15 cellular contexts compared by ENCODE assay signal in genomic region chr13:113903361-113903760, GRCh38. TPM values are rescaled to one million over a fixed set of nuclear protein-coding genes. Genes with fewer than 3 reads are reported as not detected.
A peak's percentile ranks its signal among the peaks of the same experiment; 100 is the strongest.
DNase-seq lines count a peak whose midpoint lies in the region; ATAC-seq and TF ChIP-seq lines count a peak whose summit lies in the region.
"Had no signal": no experiment of that assay in that cellular context is flagged by ENCODE, and none has a peak within 500 bp of the region (broad histone marks: within the 10 kb centered on the region; RNA-seq: fewer than 3 reads in every experiment).

No MANE protein-coding gene starts in this region.

- TF ChIP-seq EP300 in stomach (IDR thresholded peaks at IDR 0.05), result no peak

- TF ChIP-seq CTCF in fibroblast of the aortic adventitia (IDR thresholded peaks at IDR 0.05; ENCODE audit: insufficient read depth, low read length), result no peak
- no peak for TF ChIP-seq CTCF in stomach (IDR thresholded peaks at IDR 0.05)
- TF ChIP-seq CTCF in BE2C (IDR thresholded peaks at IDR 0.05; ENCODE audit: low read depth, low read length), result no peak

- 64 to 85% (median 72%) methylated on average over 6 of the region's 6 CpGs for WGBS in stomach, 5 donors

- no peak for ATAC-seq in HG02870 (IDR thresholded peaks at IDR 0.05; ENCODE audit: unreplicated experiment)
- ATAC-seq in HG02623 (IDR thresholded peaks at IDR 0.05; ENCODE audit: unreplicated experiment), result no peak
- no peak for ATAC-seq in GM19467 (IDR thresholded peaks at IDR 0.05; ENCODE audit: unreplicated experiment)

- H3K27me3 ChIP-seq in SJSA1 (replicated peaks), result no peaks in the 10 kb centered on the region
- peaks cover 0 to 7% (median 0%) of the 10 kb centered on the region in 3 donors for H3K27me3 ChIP-seq in stomach
- peaks cover 8% of the 10 kb centered on the region for H3K27me3 ChIP-seq in BE2C
- H3K27me3 ChIP-seq: gastrocnemius medialis had no signal

- DNase-seq in GM04503 (ENCODE audit: low read depth) (peak; percentile 86), SJSA1 (ENCODE audit: low read depth in 1 of 2, low spot score in 2 of 2) (peak; percentile 96 to 99), fibroblast of the aortic adventitia (ENCODE audit: low read depth) (peak; percentile 68), stomach (peak; percentile 25), BE2C (no peak)
- DNase-seq: amygdala; CD4-positive, alpha-beta memory T cell; gastrocnemius medialis; NCI-H146; stimulated activated CD4-positive, alpha-beta T cell treated with anti-CD3 and anti-CD28 coated beads, Interleukin-2, amount 100 ng/mL, for 48 hours had no signal

- peak overlapping the region; percentile 88 for H3K27ac ChIP-seq in SJSA1
- peak overlapping the region in 4 of 5 donors; percentile 36 to 50 (median 42) for H3K27ac ChIP-seq in stomach
- H3K27ac ChIP-seq: KMS-11 had no signal

- no peak for TF ChIP-seq POLR2A in stomach (IDR thresholded peaks at IDR 0.05)

- H3K36me3 ChIP-seq in SJSA1, result 0 out of 2 replicates have a peak, but pooled peaks cover 1% of the 10 kb centered on the region
- no peaks in the 10 kb centered on the region for H3K36me3 ChIP-seq in stomach
- no peaks in the 10 kb centered on the region for H3K36me3 ChIP-seq in BE2C
- H3K36me3 ChIP-seq: gastrocnemius medialis had no signal

- H3K4me3 ChIP-seq in SJSA1, result no peak overlapping the region
- H3K4me3 ChIP-seq in fibroblast of the aortic adventitia (ENCODE audit: low read depth, low read length), result no peak overlapping the region
- H3K4me3 ChIP-seq in stomach, result no peak overlapping the region
- H3K4me3 ChIP-seq in BE2C (ENCODE audit: low read depth, low read length), result no peak overlapping the region
- H3K4me3 ChIP-seq: gastrocnemius medialis, GM23338 had no signal

- H3K9me3 ChIP-seq in SJSA1 (replicated peaks) (no peaks in the 10 kb centered on the region), stomach (no peaks in the 10 kb centered on the region), BE2C (no peaks in the 10 kb centered on the region)
- H3K9me3 ChIP-seq: gastrocnemius medialis had no signal

- intact Hi-C loops in stomach (cut with DNase I; ENCODE audit: low total_unique reads), result loop anchor here (10.0 kb wide), 1 partner anchor 89 kb away; no protein-coding TSS in a partner anchor

- H3K4me1 ChIP-seq in SJSA1 (replicated peaks) (peaks cover 47% of the 10 kb centered on the region), stomach (peaks cover 5 to 19% (median 9%) of the 10 kb centered on the region in 4 donors), BE2C (peaks cover 6% of the 10 kb centered on the region; the same call in 1 of the 2 replicates)

RNA-seq across cellular contexts. Expression of gene GAS6, which starts 39.5 kb away (rescaled TPM):
- total RNA-seq in SJSA1 (2014; rRNA removed; shearing (Covaris generic)), result 41.7 and 45.3 TPM in 2 replicates
- 33.3 and 45.1 TPM in 2 replicates for total RNA-seq in fibroblast of the aortic adventitia (ENCODE audit: low replicate concordance)
- total RNA-seq in stomach, result 100 to 1,000 TPM in 2 of 5 donors, 10 to 100 TPM in 3; 31.4 to 409 (median 93.4) TPM
- 100 to 1,000 TPM in 1 of 3 donors, 10 to 100 TPM in 2; 34.7 to 109 (median 62.0) TPM for polyA plus RNA-seq in stomach
- polyA plus RNA-seq in BE2C (2012; ENCODE audit: insufficient read depth, insufficient read length, low read depth), result 9.9 TPM
